In genomic region chr2:96116424-96116878, GRCh38 we compare ENCODE assay signal across 8 cellular contexts. TPM values are rescaled to one million over a fixed set of nuclear protein-coding genes. Genes with fewer than 3 reads are reported as not detected.
DNase-seq lines count a peak whose midpoint lies in the region; ATAC-seq and TF ChIP-seq lines count a peak whose summit lies in the region.

Gene ADRA2B, minus strand, starts transcription at chr2:96116571. Its CDS starts 422 bp downstream, at chr2:96116149.

- no peaks in the 10 kb centered on the region for H3K36me3 ChIP-seq in psoas muscle (ENCODE audit: insufficient read depth in 1 of 2, low read depth in 1 of 2)
- no peaks in the 10 kb centered on the region for H3K36me3 ChIP-seq in uterus

- WGBS in psoas muscle, 3 donors, result 0 to 1% (median 1%) methylated on average over 18 to 64 of the region's 64 CpGs

- H3K27me3 Mint-ChIP-seq in activated T-cell treated with anti-CD3 and anti-CD28 coated beads, Interleukin-2, amount 50 U/mL, for 72 hours (ENCODE audit: low read depth), result peaks cover 44% of the 10 kb centered on the region

- TF ChIP-seq CTCF in GM13977 (IDR thresholded peaks at IDR 0.05; ENCODE audit: extremely low read depth, insufficient read depth, missing control alignments), result no peak
- TF ChIP-seq CTCF in psoas muscle (IDR thresholded peaks at IDR 0.05), result no peak
- TF ChIP-seq CTCF in uterus (IDR thresholded peaks at IDR 0.05), result no peak

- H3K27ac ChIP-seq in psoas muscle (peak within 1 kb of the TSS; percentile 4), uterus (peak within 1 kb of the TSS; percentile 10 to 41)

- H3K4me3 ChIP-seq in psoas muscle (peak within 1 kb of the TSS; percentile 66), uterus (peak within 1 kb of the TSS; percentile 5 to 47)

- peak within 1 kb of the TSS; percentile 86 for H3K4me3 Mint-ChIP-seq in activated T-cell treated with anti-CD3 and anti-CD28 coated beads, Interleukin-2, amount 50 U/mL, for 72 hours

- peaks cover 0 to 4% of the 10 kb centered on the region in 2 donors for H3K36me3 Mint-ChIP-seq in activated T-cell treated with anti-CD3 and anti-CD28 coated beads, Interleukin-2, amount 50 U/mL, for 72 hours (ENCODE audit: insufficient read depth in 2 of 2)

- no peaks in the 10 kb centered on the region for H3K9me3 Mint-ChIP-seq in activated T-cell treated with anti-CD3 and anti-CD28 coated beads, Interleukin-2, amount 50 U/mL, for 72 hours

- TF ChIP-seq POLR2A in uterus (IDR thresholded peaks at IDR 0.05), result no peak

- H3K9me3 ChIP-seq in psoas muscle (no peaks in the 10 kb centered on the region), uterus (no peaks in the 10 kb centered on the region)

- in situ Hi-C loops in GM13977 (cut with MboI; ENCODE audit: low pct_unique_long_range_greater_than_20kb, low sequenced_read_pairs, unreplicated experiment), result no loop called here

- peaks cover 25% of the 10 kb centered on the region for H3K4me1 Mint-ChIP-seq in activated T-cell treated with anti-CD3 and anti-CD28 coated beads, Interleukin-2, amount 50 U/mL, for 72 hours (ENCODE audit: low read depth)

- peak; percentile 41 for ATAC-seq in HG02623 (IDR thresholded peaks at IDR 0.05; ENCODE audit: unreplicated experiment)
- ATAC-seq in activated T-cell treated with anti-CD3 and anti-CD28 coated beads, Interleukin-2, amount 50 U/mL, for 72 hours (replicated peaks in 1 of 2), result peak; percentile 66 to 69
- peak in 2 of 4 donors; percentile 20 to 34 for ATAC-seq in psoas muscle

- intact Hi-C loops in psoas muscle (cut with DNase I), result loop anchor here (10.0 kb wide), 1 partner anchor 92 kb away; no protein-coding TSS in a partner anchor
- intact Hi-C loops in uterus (cut with DNase I; ENCODE audit: low total_unique reads), result no loop called here

- peaks cover 0 to 23% (median 0%) of the 10 kb centered on the region in 3 donors for H3K27me3 ChIP-seq in psoas muscle (ENCODE audit: insufficient read depth in 3 of 3, low read length in 2 of 3)
- H3K27me3 ChIP-seq in uterus, result peaks cover 0 to 12% of the 10 kb centered on the region in 2 donors

- DNase-seq in GM13977 (ENCODE audit: low spot score), result peak; percentile 93
- DNase-seq in NCI-H526 treated with DMSO at 0.1 percent for 48 hours (lab: John Stamatoyannopoulos, UW), result peak; percentile 28
- peak; percentile 71 to 78 for DNase-seq in activated T-cell treated with anti-CD3 and anti-CD28 coated beads, Interleukin-2, amount 50 U/mL, for 72 hours
- peak; percentile 84 for DNase-seq in germinal center (ENCODE audit: low spot score)
- DNase-seq in psoas muscle, result peak in 1 of 2 donors; percentile 60
- DNase-seq in uterus, result peak in 1 of 2 donors; percentile 36
- DNase-seq in epidermal melanocyte (ENCODE audit: insufficient read length, low spot score), result no peak

- peak within 1 kb of the TSS; percentile 67 for H3K27ac Mint-ChIP-seq in activated T-cell treated with anti-CD3 and anti-CD28 coated beads, Interleukin-2, amount 50 U/mL, for 72 hours

- H3K4me1 ChIP-seq in psoas muscle, result peaks cover 6% of the 10 kb centered on the region
- H3K4me1 ChIP-seq in uterus, result peaks cover 0 to 13% of the 10 kb centered on the region in 2 donors

RNA-seq across cellular contexts. Expression of gene ADRA2B, which starts in this region (rescaled TPM):
- 1 to 10 TPM; 1.7 to 2.1 TPM for total RNA-seq in activated T-cell treated with anti-CD3 and anti-CD28 coated beads, Interleukin-2, amount 50 U/mL, for 72 hours
- total RNA-seq in psoas muscle, result 1 to 10 TPM; 1.6 to 5.3 (median 2.8) TPM
- polyA plus RNA-seq in psoas muscle, result 1 to 10 TPM; 1.7 to 2.1 (median 1.9) TPM
- total RNA-seq in uterus, result 1 to 10 TPM in 2 of 4 donors, under 1 TPM in 1, not detected in 1; 0.51 to 5.4 (median 2.6) TPM
